Comparison of ENCODE assay signal across 1 cellular context in the genomic region with DNA sequence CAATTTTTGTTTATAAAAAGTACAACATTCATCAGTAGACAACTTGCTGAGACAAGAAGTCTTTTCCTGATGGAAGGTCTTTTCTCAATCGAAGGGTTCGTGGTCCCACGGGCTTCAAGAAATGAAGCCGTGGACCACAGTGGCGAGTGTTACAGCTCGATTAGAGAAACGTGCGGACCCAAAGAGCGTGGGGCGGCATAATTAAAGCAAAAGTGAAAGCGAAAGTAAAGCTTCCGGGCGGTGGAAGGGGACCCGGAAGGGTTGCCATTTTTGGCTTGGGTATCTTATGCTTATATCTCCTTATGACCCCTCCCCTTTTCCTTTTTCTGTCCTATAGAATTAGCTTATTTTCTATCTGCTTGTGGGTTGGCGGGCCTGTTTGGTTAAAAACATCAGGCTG.
TF ChIP-seq lines count a peak whose summit lies in the region.

No MANE protein-coding gene starts in this region.

TF ChIP-seq in GM12878, 131 proteins besides CTCF, POLR2A, EP300 and RAD21:
- TF ChIP-seq, protein P1, sequence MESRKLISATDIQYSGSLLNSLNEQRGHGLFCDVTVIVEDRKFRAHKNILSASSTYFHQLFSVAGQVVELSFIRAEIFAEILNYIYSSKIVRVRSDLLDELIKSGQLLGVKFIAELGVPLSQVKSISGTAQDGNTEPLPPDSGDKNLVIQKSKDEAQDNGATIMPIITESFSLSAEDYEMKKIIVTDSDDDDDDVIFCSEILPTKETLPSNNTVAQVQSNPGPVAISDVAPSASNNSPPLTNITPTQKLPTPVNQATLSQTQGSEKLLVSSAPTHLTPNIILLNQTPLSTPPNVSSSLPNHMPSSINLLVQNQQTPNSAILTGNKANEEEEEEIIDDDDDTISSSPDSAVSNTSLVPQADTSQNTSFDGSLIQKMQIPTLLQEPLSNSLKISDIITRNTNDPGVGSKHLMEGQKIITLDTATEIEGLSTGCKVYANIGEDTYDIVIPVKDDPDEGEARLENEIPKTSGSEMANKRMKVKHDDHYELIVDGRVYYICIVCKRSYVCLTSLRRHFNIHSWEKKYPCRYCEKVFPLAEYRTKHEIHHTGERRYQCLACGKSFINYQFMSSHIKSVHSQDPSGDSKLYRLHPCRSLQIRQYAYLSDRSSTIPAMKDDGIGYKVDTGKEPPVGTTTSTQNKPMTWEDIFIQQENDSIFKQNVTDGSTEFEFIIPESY (IDR thresholded peaks at IDR 0.05) = peak; percentile 97
- no peak for TF ChIP-seq SIX5 (IDR thresholded peaks at IDR 0.05; ENCODE audit: low read depth, low read length, severe bottlenecking)
- TF ChIP-seq, protein P2, sequence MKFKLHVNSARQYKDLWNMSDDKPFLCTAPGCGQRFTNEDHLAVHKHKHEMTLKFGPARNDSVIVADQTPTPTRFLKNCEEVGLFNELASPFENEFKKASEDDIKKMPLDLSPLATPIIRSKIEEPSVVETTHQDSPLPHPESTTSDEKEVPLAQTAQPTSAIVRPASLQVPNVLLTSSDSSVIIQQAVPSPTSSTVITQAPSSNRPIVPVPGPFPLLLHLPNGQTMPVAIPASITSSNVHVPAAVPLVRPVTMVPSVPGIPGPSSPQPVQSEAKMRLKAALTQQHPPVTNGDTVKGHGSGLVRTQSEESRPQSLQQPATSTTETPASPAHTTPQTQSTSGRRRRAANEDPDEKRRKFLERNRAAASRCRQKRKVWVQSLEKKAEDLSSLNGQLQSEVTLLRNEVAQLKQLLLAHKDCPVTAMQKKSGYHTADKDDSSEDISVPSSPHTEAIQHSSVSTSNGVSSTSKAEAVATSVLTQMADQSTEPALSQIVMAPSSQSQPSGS (IDR thresholded peaks at IDR 0.05; ENCODE audit: low read length) = no peak
- no peak for TF ChIP-seq JUND (IDR thresholded peaks at IDR 0.05; ENCODE audit: low read depth, low read length)
- TF ChIP-seq, protein P3, sequence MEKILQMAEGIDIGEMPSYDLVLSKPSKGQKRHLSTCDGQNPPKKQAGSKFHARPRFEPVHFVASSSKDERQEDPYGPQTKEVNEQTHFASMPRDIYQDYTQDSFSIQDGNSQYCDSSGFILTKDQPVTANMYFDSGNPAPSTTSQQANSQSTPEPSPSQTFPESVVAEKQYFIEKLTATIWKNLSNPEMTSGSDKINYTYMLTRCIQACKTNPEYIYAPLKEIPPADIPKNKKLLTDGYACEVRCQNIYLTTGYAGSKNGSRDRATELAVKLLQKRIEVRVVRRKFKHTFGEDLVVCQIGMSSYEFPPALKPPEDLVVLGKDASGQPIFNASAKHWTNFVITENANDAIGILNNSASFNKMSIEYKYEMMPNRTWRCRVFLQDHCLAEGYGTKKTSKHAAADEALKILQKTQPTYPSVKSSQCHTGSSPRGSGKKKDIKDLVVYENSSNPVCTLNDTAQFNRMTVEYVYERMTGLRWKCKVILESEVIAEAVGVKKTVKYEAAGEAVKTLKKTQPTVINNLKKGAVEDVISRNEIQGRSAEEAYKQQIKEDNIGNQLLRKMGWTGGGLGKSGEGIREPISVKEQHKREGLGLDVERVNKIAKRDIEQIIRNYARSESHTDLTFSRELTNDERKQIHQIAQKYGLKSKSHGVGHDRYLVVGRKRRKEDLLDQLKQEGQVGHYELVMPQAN (conservative IDR thresholded peaks at IDR 0.05) = no peak
- no peak for TF ChIP-seq ETV6 (conservative IDR thresholded peaks at IDR 0.05 in 1 of 2, IDR thresholded peaks at IDR 0.05 in 1 of 2; ENCODE audit: borderline replicate concordance in 1 of 2, low read depth in 1 of 2)
- TF ChIP-seq SMARCA5 (IDR thresholded peaks at IDR 0.05) = no peak
- TF ChIP-seq MYB (IDR thresholded peaks at IDR 0.05; ENCODE audit: borderline replicate concordance, low read depth, low read length) = no peak
